In genomic region chr6:156557269-156557885, GRCh38 we compare ENCODE assay signal across 9 cellular contexts.
A peak's percentile ranks its signal among the peaks of the same experiment; 100 is the strongest.
DNase-seq lines count a peak whose midpoint lies in the region; ATAC-seq and TF ChIP-seq lines count a peak whose summit lies in the region.
"Had no signal": no experiment of that assay in that cellular context is flagged by ENCODE, and none has a peak within 500 bp of the region (broad histone marks: within the 10 kb centered on the region; RNA-seq: fewer than 3 reads in every experiment).

No MANE protein-coding gene starts in this region.

- no peaks in the 10 kb centered on the region for H3K27me3 ChIP-seq in layer of hippocampus (ENCODE audit: control insufficient read depth, insufficient read depth, low read length)
- H3K27me3 ChIP-seq: vagina had no signal

- DNase-seq in Ammon's horn (ENCODE audit: low spot score), result peak; percentile 81
- peak; percentile 95 for DNase-seq in LNCaP clone FGC (ENCODE audit: low read depth)
- DNase-seq in UCSD-AML1 (lab: John Stamatoyannopoulos, UW; ENCODE audit: unreplicated experiment), result peak; percentile 35

- peak overlapping the region; percentile 62 for H3K27ac ChIP-seq in layer of hippocampus (ENCODE audit: low read depth, low read length)
- H3K27ac ChIP-seq: vagina had no signal

- TF ChIP-seq CTCF in LNCaP clone FGC (IDR thresholded peaks at IDR 0.05; ENCODE audit: control insufficient read depth, extremely low read depth, insufficient read depth), result no peak

- H3K4me3 ChIP-seq in LNCaP clone FGC (ENCODE audit: low read depth, low read length), result no peak overlapping the region
- H3K4me3 ChIP-seq: vagina had no signal

- ATAC-seq in GM18517 (IDR thresholded peaks at IDR 0.05; ENCODE audit: unreplicated experiment), result no peak
- ATAC-seq in HG02571 (IDR thresholded peaks at IDR 0.05; ENCODE audit: unreplicated experiment), result no peak
- no peak for ATAC-seq in GM19455 (IDR thresholded peaks at IDR 0.05; ENCODE audit: unreplicated experiment)
- no peak for ATAC-seq in HG02642 (IDR thresholded peaks at IDR 0.05; ENCODE audit: poor library complexity, unreplicated experiment)

Comparison
In these comparisons a context has a peak if more than half of its experiments do, and no peak if none do; other contexts are left out.
1. DNase-seq: peak in every context shown above with its lines; median percentile 95 in LNCaP clone FGC; 81 in Ammon's horn; 35 in UCSD-AML1.